ENCODE assay signal across 9 cellular contexts in the genomic region with DNA sequence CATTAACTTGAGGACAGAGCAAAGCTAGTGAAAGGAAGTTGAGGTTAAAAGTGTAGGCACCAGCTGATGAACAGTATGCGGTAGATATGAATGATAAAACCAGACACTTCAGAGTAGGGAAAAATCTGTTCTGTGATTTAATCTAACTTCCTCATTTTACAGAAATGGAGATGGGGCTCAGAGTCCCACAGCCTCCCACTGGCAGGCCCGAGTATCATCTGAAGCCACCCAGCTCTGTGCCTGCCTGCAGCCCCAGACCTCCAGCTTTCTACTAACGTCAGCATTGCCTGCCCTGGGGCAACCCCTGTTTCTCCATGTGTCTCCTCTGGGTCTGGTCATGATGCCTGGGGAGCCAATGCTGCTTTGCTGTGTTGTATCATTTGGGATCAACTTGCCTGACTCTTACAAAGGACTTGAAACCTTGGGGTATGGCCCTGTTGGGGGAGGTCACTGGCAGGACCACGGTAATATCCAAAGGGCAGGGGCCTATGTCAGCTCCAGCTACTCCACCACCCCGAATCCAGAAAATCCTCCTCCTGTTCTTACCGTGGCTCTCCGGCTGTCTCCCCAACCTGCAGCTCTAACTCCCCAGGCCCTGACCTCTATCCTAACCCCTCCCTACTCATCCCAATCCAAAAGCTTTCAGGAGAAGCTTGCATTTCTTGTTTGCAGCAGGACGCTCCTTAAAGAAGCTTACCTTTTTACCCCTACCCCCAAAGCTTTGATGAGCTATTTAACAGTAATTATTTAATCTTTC. TPM values are rescaled to one million over a fixed set of nuclear protein-coding genes. Genes with fewer than 3 reads are reported as not detected.
DNase-seq lines count a peak whose midpoint lies in the region; ATAC-seq, FAIRE-seq and TF ChIP-seq lines count a peak whose summit lies in the region.
"Had no signal": no experiment of that assay in that cellular context is flagged by ENCODE, and none has a peak within 500 bp of the region (broad histone marks: within the 10 kb centered on the region; RNA-seq: fewer than 3 reads in every experiment).

No MANE protein-coding gene starts in this region.

- H2AK5ac ChIP-seq in mesenchymal stem cell (ENCODE audit: low read length, severe bottlenecking), result no peak overlapping the region

- ATAC-seq in HG02970 (IDR thresholded peaks at IDR 0.05; ENCODE audit: low FRiP score, unreplicated experiment), result peak; percentile 79

- H2BK120ac ChIP-seq in mesenchymal stem cell (ENCODE audit: low read depth, low read length), result no peak overlapping the region

- H4K91ac ChIP-seq in mesenchymal stem cell (ENCODE audit: low read length), result no peak overlapping the region

- H3K27me3 ChIP-seq in mesenchymal stem cell (ENCODE audit: control insufficient read depth in 1 of 2, insufficient read depth in 1 of 2, low read length in 2 of 2) (no peaks in the 10 kb centered on the region), right atrium auricular region (no peaks in the 10 kb centered on the region)

- no peak for TF ChIP-seq CTCF in right atrium auricular region (IDR thresholded peaks at IDR 0.05)

- H3K23ac ChIP-seq in mesenchymal stem cell (ENCODE audit: low read length in 2 of 2), result no peak overlapping the region

- H3K36me3 ChIP-seq in mesenchymal stem cell (ENCODE audit: control insufficient read depth in 1 of 2, insufficient read depth in 2 of 2, low read depth in 1 of 2, low read length in 2 of 2), result no peaks in the 10 kb centered on the region
- no peaks in the 10 kb centered on the region for H3K36me3 ChIP-seq in right atrium auricular region

- H3K18ac ChIP-seq in mesenchymal stem cell (ENCODE audit: low read depth in 1 of 2, low read length in 2 of 2), result no peak overlapping the region

- H3K4me3 ChIP-seq in mesenchymal stem cell (ENCODE audit: insufficient read depth in 1 of 2, low read depth in 1 of 2, low read length in 2 of 2) (no peak overlapping the region), right atrium auricular region (no peak overlapping the region)

- H2BK5ac ChIP-seq in mesenchymal stem cell (ENCODE audit: low read depth, low read length, poor library complexity, severe bottlenecking), result no peak overlapping the region

- H2BK15ac ChIP-seq in mesenchymal stem cell (ENCODE audit: low read depth, poor library complexity, severe bottlenecking), result no peak overlapping the region

- H3K4me1 ChIP-seq in mesenchymal stem cell (ENCODE audit: control insufficient read depth, insufficient read depth, low read depth, low read length) (no peaks in the 10 kb centered on the region), right atrium auricular region (no peaks in the 10 kb centered on the region)

- no peak overlapping the region for H2AFZ ChIP-seq in mesenchymal stem cell (ENCODE audit: low read depth, low read length)

- H3K4me2 ChIP-seq in mesenchymal stem cell (ENCODE audit: low read length, poor library complexity, severe bottlenecking), result no peak overlapping the region

- no peaks in the 10 kb centered on the region for H3K79me1 ChIP-seq in mesenchymal stem cell (replicated peaks; ENCODE audit: low read length, poor library complexity, severe bottlenecking)

- no peak overlapping the region for H4K8ac ChIP-seq in mesenchymal stem cell (ENCODE audit: low read length)

- DNase-seq in NCI-H146 (lab: John Stamatoyannopoulos, UW) (peak; percentile 2), NCI-H146 treated with DMSO at 0.1 percent for 48 hours (lab: John Stamatoyannopoulos, UW; ENCODE audit: unreplicated experiment) (no peak), T-helper 1 cell (peak in 3 of 5 donors; percentile 4 to 6 (median 4)), mesenchymal stem cell (no peak), urothelium cell line (ENCODE audit: low spot score) (no peak), right atrium auricular region (ENCODE audit: low spot score) (no peak)
- peak; percentile 51 for DNase-seq in stimulated activated CD4-positive, alpha-beta T cell treated with anti-CD3 and anti-CD28 coated beads, Interleukin-15, amount 100 ng/mL, for 24 hours

- peaks cover 12% of the 10 kb centered on the region for H3K9me3 ChIP-seq in mesenchymal stem cell (ENCODE audit: control insufficient read depth, low read length)
- H3K9me3 ChIP-seq in right atrium auricular region, result peaks cover 0 to 19% of the 10 kb centered on the region in 2 donors

- peak overlapping the region in 1 of 2 experiments; percentile 72 for H2BK12ac ChIP-seq in mesenchymal stem cell (ENCODE audit: low read length in 2 of 2)

- H3K4ac ChIP-seq in mesenchymal stem cell (ENCODE audit: low read depth in 1 of 2, low read length in 2 of 2), result no peak overlapping the region

- H3K9ac ChIP-seq in mesenchymal stem cell (ENCODE audit: low read length), result no peak overlapping the region

- H3K27ac ChIP-seq in mesenchymal stem cell (ENCODE audit: low read length, poor library complexity, severe bottlenecking), result no peak overlapping the region
- no peak overlapping the region for H3K27ac ChIP-seq in right atrium auricular region
- H3K27ac ChIP-seq: 22Rv1 had no signal

- FAIRE-seq in urothelium cell line (lab: Jason Lieb, UNC), result no peak

- peak overlapping the region in 1 of 2 experiments; percentile 79 for H3K14ac ChIP-seq in mesenchymal stem cell (ENCODE audit: low read length in 2 of 2)

- WGBS in mesenchymal stem cell, result 87% methylated on average over 7 of the region's 8 CpGs

RNA-seq across cellular contexts. Expression of a gene that starts 56.2 kb away (rescaled TPM):
- polyA plus RNA-seq in mesenchymal stem cell (2013, experiment 1 of 2), result 1,122 TPM
- polyA plus RNA-seq in mesenchymal stem cell (2013, experiment 2 of 2), result 1,130 TPM
- 1 to 10 TPM in 1 of 2 donors, not detected in 1; 5.0 TPM for total RNA-seq in right atrium auricular region

Comparison
In these comparisons a context has a peak if more than half of its experiments do, and no peak if none do; other contexts are left out.
1. DNase-seq: peak in NCI-H146 (single experiment), T-helper 1 cell (3 of 5) and stimulated activated CD4-positive, alpha-beta T cell treated with anti-CD3 and anti-CD28 coated beads, Interleukin-15, amount 100 ng/mL, for 24 hours (single experiment); none in NCI-H146 treated with DMSO at 0.1 percent for 48 hours (single experiment), mesenchymal stem cell (single experiment), urothelium cell line (single experiment) and right atrium auricular region (single experiment).